8 cellular contexts compared by ENCODE assay signal in genomic region chr9:97559111-97559514, GRCh38. TPM values are rescaled to one million over a fixed set of nuclear protein-coding genes. Genes with fewer than 3 reads are reported as not detected.
DNase-seq lines count a peak whose midpoint lies in the region; ATAC-seq and TF ChIP-seq lines count a peak whose summit lies in the region.

No MANE protein-coding gene starts in this region.

- H3K27ac ChIP-seq in cardiac muscle cell (peak overlapping the region; percentile 62), angular gyrus (ENCODE audit: low read depth, low read length) (peak overlapping the region; percentile 90), tibial artery (peak overlapping the region; percentile 91), WERI-Rb-1 (no peak overlapping the region), SJCRH30 (no peak overlapping the region)

- DNase-seq in cardiac muscle cell (ENCODE audit: low read depth in 1 of 2, low spot score in 1 of 2) (no peak), Right ventricle myocardium superior (no peak), tibial artery (no peak), H4 (ENCODE audit: low spot score) (no peak), WERI-Rb-1 (no peak), SJCRH30 (no peak)

- H3K27me3 ChIP-seq in cardiac muscle cell (no peaks in the 10 kb centered on the region), tibial artery (no peaks in the 10 kb centered on the region), WERI-Rb-1 (ENCODE audit: insufficient read depth, low read depth, severe bottlenecking) (no peaks in the 10 kb centered on the region), SJCRH30 (no peaks in the 10 kb centered on the region; the same call in none of the 2 replicates)

- TF ChIP-seq CTCF in cardiac muscle cell (IDR thresholded peaks at IDR 0.05; ENCODE audit: low read depth, low read length) (no peak), tibial artery (IDR thresholded peaks at IDR 0.05) (no peak), WERI-Rb-1 (IDR thresholded peaks at IDR 0.05; ENCODE audit: low read depth, low read length) (no peak)

- H3K9me3 ChIP-seq in cardiac muscle cell (ENCODE audit: low read depth) (no peaks in the 10 kb centered on the region), tibial artery (no peaks in the 10 kb centered on the region), WERI-Rb-1 (ENCODE audit: severe bottlenecking) (no peaks in the 10 kb centered on the region), SJCRH30 (replicated peaks) (no peaks in the 10 kb centered on the region)

- intact Hi-C loops in Right ventricle myocardium superior (cut with DNase I): loop anchor here (10.0 kb wide), 1 partner anchor 54 kb away; the partner anchor contains the start of gene TMOD1
- intact Hi-C loops in tibial artery (cut with DNase I; ENCODE audit: low total_unique reads): no loop called here

- ATAC-seq in Right ventricle myocardium superior (ENCODE audit: poor library complexity) (no peak), HG02981 (IDR thresholded peaks at IDR 0.05; ENCODE audit: unreplicated experiment) (peak; percentile 67)

- H3K4me1 ChIP-seq in cardiac muscle cell (ENCODE audit: low read depth) (no peaks in the 10 kb centered on the region), tibial artery (peaks cover 12 to 93% (median 60%) of the 10 kb centered on the region in 4 donors), SJCRH30 (no peaks in the 10 kb centered on the region; the same call in 1 of the 2 replicates)

- no peak overlapping the region for H3K4me3 ChIP-seq in cardiac muscle cell
- H3K4me3 ChIP-seq in tibial artery: no peak overlapping the region
- no peak overlapping the region for H3K4me3 ChIP-seq in WERI-Rb-1 (ENCODE audit: low read depth, low read length)
- no peak overlapping the region for H3K4me3 ChIP-seq in SJCRH30

- H3K36me3 ChIP-seq in cardiac muscle cell (peaks cover 27% of the 10 kb centered on the region), tibial artery (peaks cover 9 to 14% (median 11%) of the 10 kb centered on the region in 3 donors), WERI-Rb-1 (no peaks in the 10 kb centered on the region), SJCRH30 (no peaks in the 10 kb centered on the region)

RNA-seq across cellular contexts. Expression of gene TMOD1, which starts 57.6 kb away (rescaled TPM):
- total RNA-seq in cardiac muscle cell (61.4 and 75.7 TPM in 2 replicates), Right ventricle myocardium superior (192 TPM)
- 168 and 219 TPM in 2 replicates for polyA plus RNA-seq in cardiac muscle cell
- total RNA-seq in H4 (2014; rRNA removed; shearing (Covaris generic)): 1.3 and 1.8 TPM in 2 replicates
- total RNA-seq in SJCRH30 (2014; rRNA removed; shearing (Covaris generic)): 0.43 and 0.55 TPM in 2 replicates

Comparison
In these comparisons a context has a peak if more than half of its experiments do, and no peak if none do; other contexts are left out.
1. H3K27ac ChIP-seq: peak in cardiac muscle cell (single experiment), angular gyrus (single experiment) and tibial artery (2 of 2); none in WERI-Rb-1 (single experiment) and SJCRH30 (single experiment).
2. RNA of gene TMOD1, which starts 57.6 kb away (total RNA-seq): 192 TPM in Right ventricle myocardium superior (single experiment) and 61.4 to 75.7 TPM in cardiac muscle cell; 1.3 to 1.8 TPM in H4 and 0.43 to 0.55 TPM in SJCRH30; every median in the first group is over 10 times any median in the second.